Comparison of ENCODE assay signal across 1 cellular context in the genomic region with DNA sequence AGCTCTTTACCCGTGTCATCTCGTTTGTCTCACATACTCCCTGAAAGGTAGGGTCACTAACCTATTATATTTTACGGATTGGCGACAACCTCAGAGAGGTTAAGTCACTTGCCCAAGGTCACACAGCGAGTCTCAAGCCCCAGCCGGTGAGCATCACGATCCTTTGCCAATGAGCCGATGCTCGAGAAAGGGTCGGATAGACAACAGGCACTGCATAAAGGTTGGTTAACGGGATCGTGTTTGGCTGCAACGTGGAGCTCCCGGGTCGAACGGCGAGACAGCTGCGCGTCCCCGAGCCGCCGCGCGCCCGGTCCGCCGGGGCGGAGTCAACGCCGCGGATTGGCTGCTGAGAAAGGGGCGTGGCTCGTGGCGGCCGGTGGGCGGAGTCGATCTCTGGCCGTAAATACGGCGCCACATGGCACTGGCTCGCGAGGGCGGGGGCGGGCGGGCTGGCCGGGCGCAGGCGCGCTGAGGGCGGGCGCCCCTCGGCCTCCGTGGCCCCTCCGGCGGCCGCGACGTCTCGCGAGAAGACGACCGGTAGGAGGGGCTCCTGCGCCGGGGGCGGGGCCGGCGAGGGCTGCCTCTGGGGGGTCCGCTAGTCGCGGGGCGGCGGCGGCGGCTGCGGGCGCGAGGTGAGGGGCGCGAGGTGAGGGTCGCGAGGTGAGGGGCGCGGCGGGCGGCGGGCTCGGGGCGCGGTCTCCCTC.
TF ChIP-seq lines count a peak whose summit lies in the region.

Gene CHST12, plus strand, starts transcription at position 598 of the 704 bp plus-strand sequence. CDS start 29,029 bp downstream, outside the sequence.

TF ChIP-seq in HepG2, 621 proteins besides CTCF, POLR2A, EP300 and RAD21 (continued from another document and continues in another):
- TF ChIP-seq, protein P1, sequence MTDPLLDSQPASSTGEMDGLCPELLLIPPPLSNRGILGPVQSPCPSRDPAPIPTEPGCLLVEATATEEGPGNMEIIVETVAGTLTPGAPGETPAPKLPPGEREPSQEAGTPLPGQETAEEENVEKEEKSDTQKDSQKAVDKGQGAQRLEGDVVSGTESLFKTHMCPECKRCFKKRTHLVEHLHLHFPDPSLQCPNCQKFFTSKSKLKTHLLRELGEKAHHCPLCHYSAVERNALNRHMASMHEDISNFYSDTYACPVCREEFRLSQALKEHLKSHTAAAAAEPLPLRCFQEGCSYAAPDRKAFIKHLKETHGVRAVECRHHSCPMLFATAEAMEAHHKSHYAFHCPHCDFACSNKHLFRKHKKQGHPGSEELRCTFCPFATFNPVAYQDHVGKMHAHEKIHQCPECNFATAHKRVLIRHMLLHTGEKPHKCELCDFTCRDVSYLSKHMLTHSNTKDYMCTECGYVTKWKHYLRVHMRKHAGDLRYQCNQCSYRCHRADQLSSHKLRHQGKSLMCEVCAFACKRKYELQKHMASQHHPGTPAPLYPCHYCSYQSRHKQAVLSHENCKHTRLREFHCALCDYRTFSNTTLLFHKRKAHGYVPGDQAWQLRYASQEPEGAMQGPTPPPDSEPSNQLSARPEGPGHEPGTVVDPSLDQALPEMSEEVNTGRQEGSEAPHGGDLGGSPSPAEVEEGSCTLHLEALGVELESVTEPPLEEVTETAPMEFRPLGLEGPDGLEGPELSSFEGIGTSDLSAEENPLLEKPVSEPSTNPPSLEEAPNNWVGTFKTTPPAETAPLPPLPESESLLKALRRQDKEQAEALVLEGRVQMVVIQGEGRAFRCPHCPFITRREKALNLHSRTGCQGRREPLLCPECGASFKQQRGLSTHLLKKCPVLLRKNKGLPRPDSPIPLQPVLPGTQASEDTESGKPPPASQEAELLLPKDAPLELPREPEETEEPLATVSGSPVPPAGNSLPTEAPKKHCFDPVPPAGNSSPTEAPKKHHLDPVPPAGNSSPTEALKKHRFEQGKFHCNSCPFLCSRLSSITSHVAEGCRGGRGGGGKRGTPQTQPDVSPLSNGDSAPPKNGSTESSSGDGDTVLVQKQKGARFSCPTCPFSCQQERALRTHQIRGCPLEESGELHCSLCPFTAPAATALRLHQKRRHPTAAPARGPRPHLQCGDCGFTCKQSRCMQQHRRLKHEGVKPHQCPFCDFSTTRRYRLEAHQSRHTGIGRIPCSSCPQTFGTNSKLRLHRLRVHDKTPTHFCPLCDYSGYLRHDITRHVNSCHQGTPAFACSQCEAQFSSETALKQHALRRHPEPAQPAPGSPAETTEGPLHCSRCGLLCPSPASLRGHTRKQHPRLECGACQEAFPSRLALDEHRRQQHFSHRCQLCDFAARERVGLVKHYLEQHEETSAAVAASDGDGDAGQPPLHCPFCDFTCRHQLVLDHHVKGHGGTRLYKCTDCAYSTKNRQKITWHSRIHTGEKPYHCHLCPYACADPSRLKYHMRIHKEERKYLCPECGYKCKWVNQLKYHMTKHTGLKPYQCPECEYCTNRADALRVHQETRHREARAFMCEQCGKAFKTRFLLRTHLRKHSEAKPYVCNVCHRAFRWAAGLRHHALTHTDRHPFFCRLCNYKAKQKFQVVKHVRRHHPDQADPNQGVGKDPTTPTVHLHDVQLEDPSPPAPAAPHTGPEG (CRISPR knock-in tag; IDR thresholded peaks at IDR 0.05) = no peak
- TF ChIP-seq KMT2A (CRISPR knock-in tag; IDR thresholded peaks at IDR 0.05) (no peak), XRCC5 (optimal IDR thresholded peaks at IDR 0.05; ENCODE audit: low read length) (no peak), GATAD1 (CRISPR knock-in tag; IDR thresholded peaks at IDR 0.05) (0 out of 2 replicates have a peak, but pooled peaks have one; percentile 8), E2F1 (CRISPR knock-in tag; IDR thresholded peaks at IDR 0.05) (no peak), FOSL1 (CRISPR knock-in tag; IDR thresholded peaks at IDR 0.05; ENCODE audit: borderline replicate concordance) (no peak), KAT8 (CRISPR knock-in tag; IDR thresholded peaks at IDR 0.05) (peak; percentile 30; the same call in 1 of the 2 replicates), BHLHE40 (IDR thresholded peaks at IDR 0.05; ENCODE audit: low read length) (no peak), CREBL2 (CRISPR knock-in tag; IDR thresholded peaks at IDR 0.05; ENCODE audit: borderline replicate concordance) (no peak), REL (CRISPR knock-in tag; conservative IDR thresholded peaks at IDR 0.05) (no peak), TCF12 (IDR thresholded peaks at IDR 0.05) (no peak), TCF12 (CRISPR knock-in tag; IDR thresholded peaks at IDR 0.05) (no peak), ZNF549 (CRISPR knock-in tag; IDR thresholded peaks at IDR 0.05) (no peak), ZBTB1 (CRISPR knock-in tag; IDR thresholded peaks at IDR 0.05; ENCODE audit: borderline replicate concordance) (no peak), ZNF280B (CRISPR knock-in tag; IDR thresholded peaks at IDR 0.05; ENCODE audit: borderline replicate concordance) (0 out of 2 replicates have a peak, but pooled peaks have one; percentile 30), ZNF891 (CRISPR knock-in tag; IDR thresholded peaks at IDR 0.05) (0 out of 2 replicates have a peak, but pooled peaks have one; percentile 59), MED8 (CRISPR knock-in tag; IDR thresholded peaks at IDR 0.05; ENCODE audit: insufficient replicate concordance) (no peak), PPARG (CRISPR knock-in tag; conservative IDR thresholded peaks at IDR 0.05) (no peak), MBD4 (IDR thresholded peaks at IDR 0.05; ENCODE audit: borderline replicate concordance, low read length) (no peak), MXD3 (CRISPR knock-in tag; IDR thresholded peaks at IDR 0.05) (no peak), PHF21A (CRISPR knock-in tag; IDR thresholded peaks at IDR 0.05) (no peak), ZNF644 (CRISPR knock-in tag; IDR thresholded peaks at IDR 0.05; ENCODE audit: low read depth) (no peak), ZMYM4 (CRISPR knock-in tag; IDR thresholded peaks at IDR 0.05) (peak; percentile 51), ZNF264 (CRISPR knock-in tag; IDR thresholded peaks at IDR 0.05) (no peak), SP5 (CRISPR knock-in tag; IDR thresholded peaks at IDR 0.05; ENCODE audit: borderline replicate concordance, low read depth) (peak; percentile 46; the same call in 1 of the 2 replicates), ZNF780A (CRISPR knock-in tag; IDR thresholded peaks at IDR 0.05) (no peak), STAT6 (CRISPR knock-in tag; IDR thresholded peaks at IDR 0.05; ENCODE audit: borderline replicate concordance) (no peak), ZNF850 (CRISPR knock-in tag; conservative IDR thresholded peaks at IDR 0.05) (no peak), NCOA5 (CRISPR knock-in tag; IDR thresholded peaks at IDR 0.05) (no peak), ETV6 (CRISPR knock-in tag; conservative IDR thresholded peaks at IDR 0.05) (no peak), ZNF598 (CRISPR knock-in tag; IDR thresholded peaks at IDR 0.05; ENCODE audit: borderline replicate concordance) (0 out of 2 replicates have a peak, but pooled peaks have one; percentile 42), ZNF282 (IDR thresholded peaks at IDR 0.05; ENCODE audit: partially characterized antibody) (no peak), HNRNPUL1 (IDR thresholded peaks at IDR 0.05; ENCODE audit: low read depth, low read length) (no peak), ZNF430 (CRISPR knock-in tag; IDR thresholded peaks at IDR 0.05) (no peak), KDM5B (CRISPR knock-in tag; IDR thresholded peaks at IDR 0.05; ENCODE audit: borderline replicate concordance) (no peak; the same call in 1 of the 2 replicates), DMAP1 (CRISPR knock-in tag; IDR thresholded peaks at IDR 0.05) (peak; percentile 50; the same call in 1 of the 2 replicates), JDP2 (CRISPR knock-in tag; IDR thresholded peaks at IDR 0.05; ENCODE audit: borderline replicate concordance) (no peak), CHCHD3 (CRISPR knock-in tag; IDR thresholded peaks at IDR 0.05) (no peak)
- TF ChIP-seq, protein P2, sequence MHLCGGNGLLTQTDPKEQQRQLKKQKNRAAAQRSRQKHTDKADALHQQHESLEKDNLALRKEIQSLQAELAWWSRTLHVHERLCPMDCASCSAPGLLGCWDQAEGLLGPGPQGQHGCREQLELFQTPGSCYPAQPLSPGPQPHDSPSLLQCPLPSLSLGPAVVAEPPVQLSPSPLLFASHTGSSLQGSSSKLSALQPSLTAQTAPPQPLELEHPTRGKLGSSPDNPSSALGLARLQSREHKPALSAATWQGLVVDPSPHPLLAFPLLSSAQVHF (CRISPR knock-in tag; IDR thresholded peaks at IDR 0.05) = no peak
- TF ChIP-seq, protein P3, sequence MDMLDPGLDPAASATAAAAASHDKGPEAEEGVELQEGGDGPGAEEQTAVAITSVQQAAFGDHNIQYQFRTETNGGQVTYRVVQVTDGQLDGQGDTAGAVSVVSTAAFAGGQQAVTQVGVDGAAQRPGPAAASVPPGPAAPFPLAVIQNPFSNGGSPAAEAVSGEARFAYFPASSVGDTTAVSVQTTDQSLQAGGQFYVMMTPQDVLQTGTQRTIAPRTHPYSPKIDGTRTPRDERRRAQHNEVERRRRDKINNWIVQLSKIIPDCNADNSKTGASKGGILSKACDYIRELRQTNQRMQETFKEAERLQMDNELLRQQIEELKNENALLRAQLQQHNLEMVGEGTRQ (IDR thresholded peaks at IDR 0.05; ENCODE audit: low read depth, low read length) = no peak
- TF ChIP-seq, protein P3 (CRISPR knock-in tag; IDR thresholded peaks at IDR 0.05; ENCODE audit: borderline replicate concordance) = no peak
- TF ChIP-seq, protein P4, sequence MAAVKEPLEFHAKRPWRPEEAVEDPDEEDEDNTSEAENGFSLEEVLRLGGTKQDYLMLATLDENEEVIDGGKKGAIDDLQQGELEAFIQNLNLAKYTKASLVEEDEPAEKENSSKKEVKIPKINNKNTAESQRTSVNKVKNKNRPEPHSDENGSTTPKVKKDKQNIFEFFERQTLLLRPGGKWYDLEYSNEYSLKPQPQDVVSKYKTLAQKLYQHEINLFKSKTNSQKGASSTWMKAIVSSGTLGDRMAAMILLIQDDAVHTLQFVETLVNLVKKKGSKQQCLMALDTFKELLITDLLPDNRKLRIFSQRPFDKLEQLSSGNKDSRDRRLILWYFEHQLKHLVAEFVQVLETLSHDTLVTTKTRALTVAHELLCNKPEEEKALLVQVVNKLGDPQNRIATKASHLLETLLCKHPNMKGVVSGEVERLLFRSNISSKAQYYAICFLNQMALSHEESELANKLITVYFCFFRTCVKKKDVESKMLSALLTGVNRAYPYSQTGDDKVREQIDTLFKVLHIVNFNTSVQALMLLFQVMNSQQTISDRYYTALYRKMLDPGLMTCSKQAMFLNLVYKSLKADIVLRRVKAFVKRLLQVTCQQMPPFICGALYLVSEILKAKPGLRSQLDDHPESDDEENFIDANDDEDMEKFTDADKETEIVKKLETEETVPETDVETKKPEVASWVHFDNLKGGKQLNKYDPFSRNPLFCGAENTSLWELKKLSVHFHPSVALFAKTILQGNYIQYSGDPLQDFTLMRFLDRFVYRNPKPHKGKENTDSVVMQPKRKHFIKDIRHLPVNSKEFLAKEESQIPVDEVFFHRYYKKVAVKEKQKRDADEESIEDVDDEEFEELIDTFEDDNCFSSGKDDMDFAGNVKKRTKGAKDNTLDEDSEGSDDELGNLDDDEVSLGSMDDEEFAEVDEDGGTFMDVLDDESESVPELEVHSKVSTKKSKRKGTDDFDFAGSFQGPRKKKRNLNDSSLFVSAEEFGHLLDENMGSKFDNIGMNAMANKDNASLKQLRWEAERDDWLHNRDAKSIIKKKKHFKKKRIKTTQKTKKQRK (IDR thresholded peaks at IDR 0.05; ENCODE audit: low read length) = no peak
